1 cellular context compared by ENCODE assay signal in genomic region chr6:79574636-79575035, GRCh38.
TF ChIP-seq lines count a peak whose summit lies in the region.

No MANE protein-coding gene starts in this region.

TF ChIP-seq in A549, 52 proteins besides CTCF, POLR2A, EP300 and RAD21 (continued from another document):
- no peak for TF ChIP-seq E2F6 (IDR thresholded peaks at IDR 0.05; ENCODE audit: borderline replicate concordance, low read depth)
